Comparison of ENCODE assay signal across 27 cellular contexts in genomic region chr17:61761827-61762226, GRCh38.
"Had no signal": no experiment of that assay in that cellular context is flagged by ENCODE, and none has a peak within 500 bp of the region (broad histone marks: within the 10 kb centered on the region; RNA-seq: fewer than 3 reads in every experiment).

No MANE protein-coding gene starts in this region.

- H3K9me3 Mint-ChIP-seq: dendritic cell treated with granulocyte-macrophage colony-stimulating factor and Interleukin-4, amounts not matched to agents 40 ng/mL and 50 ng/mL, for 4 days; effector memory CD8-positive, alpha-beta T cell had no signal

- H3K4me3 ChIP-seq: colonic mucosa, esophagus squamous epithelium, gastrocnemius medialis, heart right ventricle, left lung, lower lobe of right lung had no signal

- H3K27me3 ChIP-seq: colonic mucosa, esophagus squamous epithelium, gastrocnemius medialis, heart right ventricle, left lung had no signal

- H3K36me3 ChIP-seq: colonic mucosa, esophagus squamous epithelium, gastrocnemius medialis, heart right ventricle, left lung, lower lobe of right lung had no signal

- DNase-seq: colonic mucosa; cortex of kidney; effector CD8-positive, alpha-beta T cell; effector memory CD8-positive, alpha-beta T cell; endodermal cell; erythroblast; esophagus squamous epithelium; foreskin fibroblast; foreskin melanocyte; gastrocnemius medialis; glutamatergic neuron; head of caudate nucleus; heart right ventricle; hippocampal formation; left cardiac atrium; left lung; left ventricle myocardium superior; lower lobe of right lung; mesenchymal stem cell; naive thymus-derived CD4-positive, alpha-beta T cell had no signal

- ATAC-seq: effector memory CD8-positive, alpha-beta T cell; esophagus mucosa; gastrocnemius medialis; heart right ventricle; left cardiac atrium; left lung; left ventricle myocardium superior; lower lobe of right lung; naive thymus-derived CD4-positive, alpha-beta T cell had no signal

- H3K27me3 Mint-ChIP-seq: dendritic cell treated with granulocyte-macrophage colony-stimulating factor and Interleukin-4, amounts not matched to agents 40 ng/mL and 50 ng/mL, for 4 days; effector memory CD8-positive, alpha-beta T cell; naive thymus-derived CD4-positive, alpha-beta T cell had no signal

- H3K4me1 ChIP-seq: colonic mucosa, gastrocnemius medialis, heart right ventricle, left lung, lower lobe of right lung had no signal

- FAIRE-seq: endometrium, islet of Langerhans, keratinocyte had no signal

- H3K9me3 ChIP-seq: colonic mucosa, esophagus squamous epithelium, gastrocnemius medialis, left lung, lower lobe of right lung had no signal

- H3K4me3 Mint-ChIP-seq: dendritic cell treated with granulocyte-macrophage colony-stimulating factor and Interleukin-4, amounts not matched to agents 40 ng/mL and 50 ng/mL, for 4 days; effector memory CD8-positive, alpha-beta T cell; endodermal cell; mesothelial cell of epicardium; naive thymus-derived CD4-positive, alpha-beta T cell had no signal

- H3K27ac Mint-ChIP-seq: dendritic cell treated with granulocyte-macrophage colony-stimulating factor and Interleukin-4, amounts not matched to agents 40 ng/mL and 50 ng/mL, for 4 days; effector memory CD8-positive, alpha-beta T cell; endodermal cell; mesothelial cell of epicardium; naive thymus-derived CD4-positive, alpha-beta T cell had no signal

- H3K27ac ChIP-seq: colonic mucosa, epithelial cell of prostate, esophagus squamous epithelium, gastrocnemius medialis, heart right ventricle, left lung, lower lobe of right lung had no signal
